1 cellular context compared by ENCODE assay signal in genomic region chr12:6742833-6743232, GRCh38.
TF ChIP-seq lines count a peak whose summit lies in the region.

No MANE protein-coding gene starts in this region.

TF ChIP-seq in HCT116, 20 proteins besides CTCF, POLR2A, EP300 and RAD21:
- TF ChIP-seq ZBTB33 (IDR thresholded peaks at IDR 0.05; ENCODE audit: extremely low read depth, insufficient replicate concordance, low read length) (no peak), JUND (IDR thresholded peaks at IDR 0.05) (no peak), EZH2 (IDR thresholded peaks at IDR 0.05) (no peak), POLR2AphosphoS5 (IDR thresholded peaks at IDR 0.05; ENCODE audit: low read depth, low read length) (no peak), EZH2phosphoT487 (IDR thresholded peaks at IDR 0.05; ENCODE audit: borderline replicate concordance) (no peak), REST (IDR thresholded peaks at IDR 0.05; ENCODE audit: low read depth) (no peak), FOSL1 (IDR thresholded peaks at IDR 0.05; ENCODE audit: low read depth) (no peak), CBX3 (IDR thresholded peaks at IDR 0.05; ENCODE audit: low read depth) (no peak), ELF1 (IDR thresholded peaks at IDR 0.05; ENCODE audit: borderline replicate concordance, low read depth) (no peak), CEBPB (IDR thresholded peaks at IDR 0.05; ENCODE audit: low read depth) (no peak), ZFX (IDR thresholded peaks at IDR 0.05) (no peak), SRF (IDR thresholded peaks at IDR 0.05; ENCODE audit: low read depth) (no peak), YY1 (IDR thresholded peaks at IDR 0.05; ENCODE audit: extremely low read depth, insufficient replicate concordance, low read depth, low read length) (no peak), ZNF274 (IDR thresholded peaks at IDR 0.05; ENCODE audit: low read depth, low read length) (no peak)
TF ChIP-seq in HCT116: peak in this region for 0.
